In genomic region chr16:49763826-49764225, GRCh38 we compare ENCODE assay signal across 1 cellular context.
TF ChIP-seq lines count a peak whose summit lies in the region.

No MANE protein-coding gene starts in this region.

TF ChIP-seq in H1, 55 proteins besides CTCF, POLR2A, EP300 and RAD21:
- no peak for TF ChIP-seq SP1 (IDR thresholded peaks at IDR 0.05; ENCODE audit: low read depth, low read length)
- no peak for TF ChIP-seq RXRA (IDR thresholded peaks at IDR 0.05; ENCODE audit: insufficient read depth, low read depth, low read length)
- TF ChIP-seq ATF2 (IDR thresholded peaks at IDR 0.05; ENCODE audit: low read length) = no peak
- TF ChIP-seq TCF12 (IDR thresholded peaks at IDR 0.05; ENCODE audit: low read depth, low read length) = no peak
- no peak for TF ChIP-seq SUZ12 (IDR thresholded peaks at IDR 0.05; ENCODE audit: low read length)
- no peak for TF ChIP-seq ATF3 (IDR thresholded peaks at IDR 0.05; ENCODE audit: insufficient read depth, low read depth, low read length)
- no peak for TF ChIP-seq JUND (IDR thresholded peaks at IDR 0.05; ENCODE audit: low read length)
- TF ChIP-seq PHF8 (conservative IDR thresholded peaks at IDR 0.05; ENCODE audit: low read depth, low read length) = no peak
- no peak for TF ChIP-seq BACH1 (IDR thresholded peaks at IDR 0.05; ENCODE audit: low read length)
- TF ChIP-seq JUN (IDR thresholded peaks at IDR 0.05; ENCODE audit: low read depth, low read length) = no peak
- no peak for TF ChIP-seq EGR1 (IDR thresholded peaks at IDR 0.05; ENCODE audit: borderline replicate concordance, low read depth, low read length)
- no peak for TF ChIP-seq NRF1 (IDR thresholded peaks at IDR 0.05; ENCODE audit: low read depth, low read length)
- TF ChIP-seq ASH2L (IDR thresholded peaks at IDR 0.05; ENCODE audit: low read length) = no peak
- no peak for TF ChIP-seq KDM5A (IDR thresholded peaks at IDR 0.05; ENCODE audit: low read length)
- no peak for TF ChIP-seq GABPA (IDR thresholded peaks at IDR 0.05; ENCODE audit: borderline replicate concordance, insufficient read depth, low read length)
